23 cellular contexts compared by ENCODE assay signal in the genomic region with DNA sequence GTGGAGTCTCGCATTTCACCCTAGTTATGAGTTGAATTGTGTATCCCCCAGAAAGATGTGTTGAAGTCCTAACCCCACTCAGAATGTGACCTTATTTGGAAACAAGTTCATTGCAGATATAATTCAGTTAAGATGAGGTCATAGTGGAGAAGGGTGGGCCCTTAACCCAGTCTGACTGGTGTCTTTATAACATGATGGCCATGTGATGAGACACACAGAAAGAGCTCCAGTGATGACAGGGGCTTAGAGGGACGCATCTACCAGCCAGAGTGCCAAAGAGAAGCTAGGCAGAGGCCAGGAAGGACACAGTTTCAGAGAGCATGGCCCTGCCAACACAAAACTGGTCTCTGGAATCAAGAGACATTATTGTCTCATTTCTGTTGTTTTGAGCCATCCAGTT. TPM values are rescaled to one million over a fixed set of nuclear protein-coding genes. Genes with fewer than 3 reads are reported as not detected.
DNase-seq lines count a peak whose midpoint lies in the region; ATAC-seq and TF ChIP-seq lines count a peak whose summit lies in the region.
"Had no signal": no experiment of that assay in that cellular context is flagged by ENCODE, and none has a peak within 500 bp of the region (broad histone marks: within the 10 kb centered on the region; RNA-seq: fewer than 3 reads in every experiment).

No MANE protein-coding gene starts in this region.

- DNase-seq in fibroblast of peridontal ligament (ENCODE audit: extremely low read depth): peak; percentile 1
- peak; percentile 13 for DNase-seq in myocyte (ENCODE audit: low read depth)
- DNase-seq in type B pancreatic cell (ENCODE audit: extremely low spot score, unreplicated experiment): no peak
- DNase-seq in H7: no peak
- DNase-seq: activated CD4-positive, CD25-positive, alpha-beta regulatory T cell treated with anti-CD3 and anti-CD28 coated beads, Interleukin-2, amount 50 U/mL, for 72 hours; activated CD8-positive, alpha-beta T cell treated with anti-CD3 and anti-CD28 coated beads for 36 hours; activated T-cell treated with anti-CD3 and anti-CD28 coated beads, Interleukin-2, amount 50 U/mL, for 1 hour; adrenal gland; CD4-positive, alpha-beta memory T cell; cortex of kidney; DMS153; hippocampal formation; KBM-7; NCI-H1694 treated with DMSO at 0.1 percent for 48 hours; NCI-H526 treated with DMSO at 0.1 percent for 48 hours; stimulated activated CD8-positive, alpha-beta memory T cell treated with anti-CD3 and anti-CD28 coated beads, Interleukin-4, amount 100 ng/mL, for 48 hours; SW 1271 had no signal

- H3K9me3 Mint-ChIP-seq in type B pancreatic cell: no peaks in the 10 kb centered on the region
- H3K9me3 Mint-ChIP-seq: activated CD8-positive, alpha-beta T cell treated with anti-CD3 and anti-CD28 coated beads for 36 hours had no signal

- no peak overlapping the region for H3K4me3 ChIP-seq in OCI-LY3 (ENCODE audit: low read length)
- H3K4me3 ChIP-seq in H7 (ENCODE audit: insufficient read depth, low read depth, low read length): no peak overlapping the region
- H3K4me3 ChIP-seq: adrenal gland, lung had no signal

- TF ChIP-seq CTCF in OCI-LY3 (IDR thresholded peaks at IDR 0.05; ENCODE audit: low read depth, low read length): no peak
- TF ChIP-seq CTCF in type B pancreatic cell (conservative IDR thresholded peaks at IDR 0.05): no peak

- peak overlapping the region; percentile 18; the same call in 1 of the 2 replicates for H3K27ac ChIP-seq in OCI-LY3 (ENCODE audit: low read length)
- H3K27ac ChIP-seq: adrenal gland, RWPE1 had no signal

- no peak for ATAC-seq in HG03571 (IDR thresholded peaks at IDR 0.05; ENCODE audit: unreplicated experiment)
- no peak for ATAC-seq in HG03135 (IDR thresholded peaks at IDR 0.05; ENCODE audit: unreplicated experiment)
- ATAC-seq: activated CD8-positive, alpha-beta T cell treated with anti-CD3 and anti-CD28 coated beads for 36 hours; HCT116 had no signal

- peak overlapping the region; percentile 23 for H3K4me2 ChIP-seq in OCI-LY3 (ENCODE audit: low read length)

- H3K27me3 ChIP-seq in OCI-LY3 (ENCODE audit: low read depth, low read length) (no peaks in the 10 kb centered on the region), H7 (ENCODE audit: control insufficient read depth, insufficient read depth, low read length) (no peaks in the 10 kb centered on the region)
- H3K27me3 ChIP-seq: adrenal gland had no signal

- H3K27me3 Mint-ChIP-seq in type B pancreatic cell: no peaks in the 10 kb centered on the region
- H3K27me3 Mint-ChIP-seq: activated CD8-positive, alpha-beta T cell treated with anti-CD3 and anti-CD28 coated beads for 36 hours; CD4-positive, alpha-beta memory T cell had no signal

- H3K9ac ChIP-seq in OCI-LY3 (ENCODE audit: low read length): no peak overlapping the region

- H2AFZ ChIP-seq in OCI-LY3 (ENCODE audit: low read depth, low read length): no peak overlapping the region

- H3K4me1 ChIP-seq in OCI-LY3 (ENCODE audit: low read length): peaks cover 48% of the 10 kb centered on the region

- H3K36me3 ChIP-seq in OCI-LY3 (replicated peaks; ENCODE audit: low read depth, low read length) (peaks cover 4% of the 10 kb centered on the region), H7 (replicated peaks; ENCODE audit: control insufficient read depth, insufficient read depth, low read length) (no peaks in the 10 kb centered on the region)
- H3K36me3 ChIP-seq: adrenal gland had no signal

- H3K4me1 Mint-ChIP-seq in type B pancreatic cell (ENCODE audit: unreplicated experiment): peaks cover 45% of the 10 kb centered on the region
- H3K4me1 Mint-ChIP-seq: CD4-positive, alpha-beta memory T cell had no signal

- H3K27ac Mint-ChIP-seq in type B pancreatic cell: peak overlapping the region; percentile 50
- H3K27ac Mint-ChIP-seq: activated CD8-positive, alpha-beta T cell treated with anti-CD3 and anti-CD28 coated beads for 36 hours; CD4-positive, alpha-beta memory T cell had no signal

- peaks cover 55% of the 10 kb centered on the region for H4K20me1 ChIP-seq in OCI-LY3 (ENCODE audit: insufficient read depth, low read length)

- H3K36me3 Mint-ChIP-seq in type B pancreatic cell: peaks cover 13% of the 10 kb centered on the region
- H3K36me3 Mint-ChIP-seq: CD4-positive, alpha-beta memory T cell had no signal

- no peaks in the 10 kb centered on the region for H3K9me3 ChIP-seq in OCI-LY3 (ENCODE audit: insufficient read depth, low read length)
- H3K9me3 ChIP-seq: adrenal gland had no signal

- H3K79me2 ChIP-seq in OCI-LY3 (ENCODE audit: low read length): peaks cover 80% of the 10 kb centered on the region

- peak overlapping the region; percentile 45 for H3K4me3 Mint-ChIP-seq in type B pancreatic cell
- H3K4me3 Mint-ChIP-seq: activated CD8-positive, alpha-beta T cell treated with anti-CD3 and anti-CD28 coated beads for 36 hours; CD4-positive, alpha-beta memory T cell had no signal

RNA-seq across cellular contexts. Expression of a gene that starts 50.3 kb away (rescaled TPM):
- total RNA-seq in myocyte: 22.6 and 23.9 TPM in 2 replicates
- polyA plus RNA-seq in myocyte (2012): 12.7 TPM
- 62.4 and 96.6 TPM in 2 replicates for total RNA-seq in type B pancreatic cell (ENCODE audit: low replicate concordance)
- 30.7 and 35.4 TPM in 2 replicates for total RNA-seq in H7 (2014; rRNA removed; shearing (Covaris generic))

Comparison
In these comparisons a context has a peak if more than half of its experiments do, and no peak if none do; other contexts are left out.
1. DNase-seq: peak in fibroblast of peridontal ligament (single experiment) and myocyte (single experiment); none in type B pancreatic cell (single experiment) and H7 (single experiment).